In the genomic region with DNA sequence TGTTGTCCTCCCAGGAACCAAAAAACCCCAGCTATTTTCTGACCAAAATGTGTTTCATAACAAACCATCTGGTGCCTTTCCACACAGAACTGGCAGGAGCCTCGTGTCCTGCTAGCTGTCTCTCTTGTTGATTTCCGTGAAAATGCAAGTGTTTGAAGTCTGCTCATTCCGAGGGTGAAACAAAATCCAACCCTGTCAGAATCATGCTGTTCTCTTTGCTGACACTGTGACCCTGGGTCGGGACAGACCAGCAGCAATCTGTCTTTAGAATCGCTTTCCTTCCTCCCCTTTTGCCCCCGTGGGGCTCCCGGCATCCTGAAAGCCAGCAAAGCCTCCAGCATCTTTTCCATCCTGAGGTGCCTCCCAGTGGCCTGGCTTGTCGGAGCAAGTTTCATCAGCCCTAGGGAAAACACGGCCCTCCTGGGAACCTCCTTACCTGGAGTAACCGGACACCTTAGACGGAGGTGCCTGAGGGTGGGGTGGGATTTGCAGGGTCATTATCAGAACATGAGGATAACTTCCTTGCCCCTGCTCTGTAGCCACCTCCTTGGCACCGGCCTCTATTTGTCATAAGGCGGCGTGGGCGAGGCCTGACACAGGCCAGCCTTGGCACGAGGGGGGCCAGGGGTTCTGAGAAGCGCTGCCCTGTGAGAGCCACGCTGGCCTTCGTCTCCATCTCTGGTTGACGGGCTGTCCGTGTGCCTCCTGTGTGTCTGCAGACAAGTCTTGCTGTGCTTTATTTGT, we compare ENCODE assay signal across 7 cellular contexts. TPM values are rescaled to one million over a fixed set of nuclear protein-coding genes. Genes with fewer than 3 reads are reported as not detected.
DNase-seq lines count a peak whose midpoint lies in the region; ATAC-seq and TF ChIP-seq lines count a peak whose summit lies in the region.

No MANE protein-coding gene starts in this region.

- no peak overlapping the region for H4K91ac ChIP-seq in H9 (ENCODE audit: insufficient read length, low read depth, low read length)

- no peak overlapping the region for H2AK5ac ChIP-seq in H9 (ENCODE audit: insufficient read length, low read length)

- H3K79me1 ChIP-seq in H9 (ENCODE audit: insufficient read depth, low read depth, low read length, poor library complexity, severe bottlenecking), result no peaks in the 10 kb centered on the region

- H3K14ac ChIP-seq in H9 (ENCODE audit: insufficient read depth, low read length), result peak overlapping the region; percentile 49; the same call in 1 of the 2 replicates

- no peak overlapping the region for H3K27ac ChIP-seq in H9 (ENCODE audit: insufficient read length, low read depth, low read length)
- H3K27ac ChIP-seq in gastroesophageal sphincter, result peak overlapping the region; percentile 76 to 92 (median 90)
- H3K27ac ChIP-seq in skeletal muscle tissue (ENCODE audit: low read depth, low read length), result peak overlapping the region; percentile 87

- H4K5ac ChIP-seq in H9 (ENCODE audit: insufficient read length, low read depth, low read length), result no peak overlapping the region

- no peak overlapping the region for H3K4me2 ChIP-seq in H9 (ENCODE audit: insufficient read depth, insufficient read length, low read length)

- H2BK20ac ChIP-seq in H9 (ENCODE audit: low read depth, low read length, poor library complexity, severe bottlenecking), result no peak overlapping the region

- H2AFZ ChIP-seq in H9 (ENCODE audit: low read length), result no peak overlapping the region

- H3K23ac ChIP-seq in H9 (ENCODE audit: insufficient read length, low read depth, low read length), result no peak overlapping the region

- H4K8ac ChIP-seq in H9 (replicated peaks; ENCODE audit: insufficient read length, low read depth, low read length), result no peak overlapping the region

- H3K4me1 ChIP-seq in H9 (ENCODE audit: insufficient read depth, low read length) (no peaks in the 10 kb centered on the region), gastroesophageal sphincter (peaks cover 0 to 83% (median 39%) of the 10 kb centered on the region in 3 donors), skeletal muscle tissue (ENCODE audit: control insufficient read depth in 3 of 3, insufficient read depth in 3 of 3, low read length in 3 of 3) (peaks cover 44 to 66% (median 64%) of the 10 kb centered on the region in 3 donors)

- WGBS in H9 (ENCODE audit: extremely low coverage, insufficient read length, low lambda C conversion rate), result no CpG with 5 or more reads among the region's 21 CpGs
- WGBS in gastroesophageal sphincter (ENCODE audit: low coverage in 1 of 2), 2 donors, result 15 to 30% methylated on average over 2 to 8 of the region's 21 CpGs

- H3K36me3 ChIP-seq in gastroesophageal sphincter, result peaks cover 0 to 15% of the 10 kb centered on the region in 2 donors
- H3K36me3 ChIP-seq in skeletal muscle tissue (ENCODE audit: control insufficient read depth in 3 of 3, insufficient read depth in 3 of 3, low read length in 3 of 3), result peaks cover 15 to 18% (median 18%) of the 10 kb centered on the region in 3 donors

- no peaks in the 10 kb centered on the region for H3K9me3 Mint-ChIP-seq in H9

- TF ChIP-seq POLR2A in gastroesophageal sphincter (IDR thresholded peaks at IDR 0.05), result no peak

- H3K27me3 ChIP-seq in H9 (ENCODE audit: insufficient read depth, low read length) (no peaks in the 10 kb centered on the region), gastroesophageal sphincter (no peaks in the 10 kb centered on the region), skeletal muscle tissue (ENCODE audit: control insufficient read depth in 3 of 3, insufficient read depth in 3 of 3, low read length in 3 of 3) (no peaks in the 10 kb centered on the region)

- no peak overlapping the region for H3K4ac ChIP-seq in H9 (ENCODE audit: low read depth, low read length)

- H3K4me3 Mint-ChIP-seq in H9, result no peak overlapping the region

- peaks cover 51 to 54% of the 10 kb centered on the region in 2 experiments for H3K4me1 Mint-ChIP-seq in H9

- ATAC-seq in gastroesophageal sphincter, result peak; percentile 61

- DNase-seq in H9 (peak; percentile 85), T1000 (lab: John Stamatoyannopoulos, UW) (peak; percentile 22), NCI-H2196 (lab: John Stamatoyannopoulos, UW; ENCODE audit: unreplicated experiment) (no peak), T-helper 2 cell (no peak)
- no peak for DNase-seq in stimulated activated naive CD4-positive, alpha-beta T cell (lab: John Stamatoyannopoulos, UW)

- H4K20me1 ChIP-seq in H9 (ENCODE audit: control insufficient read depth, insufficient read depth, insufficient read length), result no peaks in the 10 kb centered on the region

- peak overlapping the region; percentile 49 to 89 (median 79); a peak in 5 of 7 replicates for H3K27ac Mint-ChIP-seq in H9

- no peaks in the 10 kb centered on the region for H3K79me2 ChIP-seq in H9 (ENCODE audit: insufficient read depth, low read length)

- no peak overlapping the region for H3K18ac ChIP-seq in H9 (ENCODE audit: insufficient read length, low read depth, low read length)

- H3K9ac ChIP-seq in H9 (ENCODE audit: extremely low read depth, insufficient read length, low read length), result no peak overlapping the region
- peak overlapping the region in 2 of 3 donors; percentile 38 to 88 for H3K9ac ChIP-seq in skeletal muscle tissue (ENCODE audit: low read depth in 1 of 3, low read length in 3 of 3)

- H3K4me3 ChIP-seq in gastroesophageal sphincter, result no peak overlapping the region
- H3K4me3 ChIP-seq in skeletal muscle tissue (ENCODE audit: low read length in 3 of 3), result peak overlapping the region in 1 of 3 donors; percentile 3

- H3K27me3 Mint-ChIP-seq in H9 (ENCODE audit: low read depth), result peaks cover 1% of the 10 kb centered on the region

- no peak overlapping the region for H3T11ph ChIP-seq in H9 (ENCODE audit: low read length)

- no peak overlapping the region for H2BK120ac ChIP-seq in H9 (ENCODE audit: low read depth, low read length, poor library complexity, severe bottlenecking)

- H2BK5ac ChIP-seq in H9 (ENCODE audit: insufficient read length, low read length), result no peak overlapping the region

- H2BK15ac ChIP-seq in H9 (ENCODE audit: low read depth, low read length), result no peak overlapping the region

- TF ChIP-seq CTCF in H9 (conservative IDR thresholded peaks at IDR 0.05) (peak; percentile 45; the same call in 2 of the 3 replicates), gastroesophageal sphincter (IDR thresholded peaks at IDR 0.05) (peak in 3 of 4 experiments; percentile 22 to 44 (median 34))

- no peak overlapping the region for H2BK12ac ChIP-seq in H9 (ENCODE audit: insufficient read length, low read depth, low read length)

- H3K36me3 Mint-ChIP-seq in H9 (ENCODE audit: insufficient read depth in 1 of 3, low read depth in 3 of 3), result peaks cover 0 to 12% (median 5%) of the 10 kb centered on the region in 3 experiments; a peak in 1 of 7 replicates

- no peaks in the 10 kb centered on the region for H3K23me2 ChIP-seq in H9 (ENCODE audit: insufficient read length, low read depth, low read length, poor library complexity, severe bottlenecking)

- TF ChIP-seq EP300 in gastroesophageal sphincter (IDR thresholded peaks at IDR 0.05), result no peak

- no peak overlapping the region for H3K56ac ChIP-seq in H9 (ENCODE audit: insufficient read length, low read depth, low read length)

- no peaks in the 10 kb centered on the region for H3K9me3 ChIP-seq in H9 (ENCODE audit: control insufficient read depth, low read depth, low read length)
- H3K9me3 ChIP-seq in gastroesophageal sphincter, result no peaks in the 10 kb centered on the region
- no peaks in the 10 kb centered on the region for H3K9me3 ChIP-seq in skeletal muscle tissue (ENCODE audit: control insufficient read depth in 3 of 3, low read length in 3 of 3)

RNA-seq across cellular contexts. Expression of a gene that starts 24.9 kb away (rescaled TPM):
- total RNA-seq in H9 (2021), result 15.7 and 18.9 TPM in 2 replicates
- total RNA-seq in gastroesophageal sphincter, result 10 to 100 TPM; 13.6 to 21.3 (median 17.2) TPM
- total RNA-seq in skeletal muscle tissue, result 4.7 TPM

RNA-seq across cellular contexts. Expression of a gene that starts 48.3 kb away (rescaled TPM):
- total RNA-seq in H9 (2021) (9.3 and 9.9 TPM in 2 replicates), gastroesophageal sphincter (10 to 100 TPM; 20.0 to 38.1 (median 27.8) TPM), skeletal muscle tissue (6.3 TPM)

Comparison
In these comparisons a context has a peak if more than half of its experiments do, and no peak if none do; other contexts are left out.
1. DNase-seq: peak in H9 (single experiment) and T1000 (single experiment); none in NCI-H2196 (single experiment), T-helper 2 cell (0 of 5) and stimulated activated naive CD4-positive, alpha-beta T cell (0 of 6).